In genomic region chr1:248863011-248863881, GRCh38 we compare ENCODE assay signal across 1 cellular context.
TF ChIP-seq lines count a peak whose summit lies in the region.

No MANE protein-coding gene starts in this region.

TF ChIP-seq in HepG2, 621 proteins besides CTCF, POLR2A, EP300 and RAD21 (continued from another document and continues in another):
- TF ChIP-seq, protein P1, sequence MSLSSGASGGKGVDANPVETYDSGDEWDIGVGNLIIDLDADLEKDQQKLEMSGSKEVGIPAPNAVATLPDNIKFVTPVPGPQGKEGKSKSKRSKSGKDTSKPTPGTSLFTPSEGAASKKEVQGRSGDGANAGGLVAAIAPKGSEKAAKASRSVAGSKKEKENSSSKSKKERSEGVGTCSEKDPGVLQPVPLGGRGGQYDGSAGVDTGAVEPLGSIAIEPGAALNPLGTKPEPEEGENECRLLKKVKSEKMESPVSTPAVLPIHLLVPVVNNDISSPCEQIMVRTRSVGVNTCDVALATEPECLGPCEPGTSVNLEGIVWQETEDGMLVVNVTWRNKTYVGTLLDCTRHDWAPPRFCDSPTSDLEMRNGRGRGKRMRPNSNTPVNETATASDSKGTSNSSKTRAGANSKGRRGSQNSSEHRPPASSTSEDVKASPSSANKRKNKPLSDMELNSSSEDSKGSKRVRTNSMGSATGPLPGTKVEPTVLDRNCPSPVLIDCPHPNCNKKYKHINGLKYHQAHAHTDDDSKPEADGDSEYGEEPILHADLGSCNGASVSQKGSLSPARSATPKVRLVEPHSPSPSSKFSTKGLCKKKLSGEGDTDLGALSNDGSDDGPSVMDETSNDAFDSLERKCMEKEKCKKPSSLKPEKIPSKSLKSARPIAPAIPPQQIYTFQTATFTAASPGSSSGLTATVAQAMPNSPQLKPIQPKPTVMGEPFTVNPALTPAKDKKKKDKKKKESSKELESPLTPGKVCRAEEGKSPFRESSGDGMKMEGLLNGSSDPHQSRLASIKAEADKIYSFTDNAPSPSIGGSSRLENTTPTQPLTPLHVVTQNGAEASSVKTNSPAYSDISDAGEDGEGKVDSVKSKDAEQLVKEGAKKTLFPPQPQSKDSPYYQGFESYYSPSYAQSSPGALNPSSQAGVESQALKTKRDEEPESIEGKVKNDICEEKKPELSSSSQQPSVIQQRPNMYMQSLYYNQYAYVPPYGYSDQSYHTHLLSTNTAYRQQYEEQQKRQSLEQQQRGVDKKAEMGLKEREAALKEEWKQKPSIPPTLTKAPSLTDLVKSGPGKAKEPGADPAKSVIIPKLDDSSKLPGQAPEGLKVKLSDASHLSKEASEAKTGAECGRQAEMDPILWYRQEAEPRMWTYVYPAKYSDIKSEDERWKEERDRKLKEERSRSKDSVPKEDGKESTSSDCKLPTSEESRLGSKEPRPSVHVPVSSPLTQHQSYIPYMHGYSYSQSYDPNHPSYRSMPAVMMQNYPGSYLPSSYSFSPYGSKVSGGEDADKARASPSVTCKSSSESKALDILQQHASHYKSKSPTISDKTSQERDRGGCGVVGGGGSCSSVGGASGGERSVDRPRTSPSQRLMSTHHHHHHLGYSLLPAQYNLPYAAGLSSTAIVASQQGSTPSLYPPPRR (CRISPR knock-in tag; IDR thresholded peaks at IDR 0.05; ENCODE audit: borderline replicate concordance), result no peak; the same call in 1 of the 2 replicates
- TF ChIP-seq EED (CRISPR knock-in tag; IDR thresholded peaks at IDR 0.05) (peak; percentile 84; the same call in 1 of the 2 replicates), ZZZ3 (CRISPR knock-in tag; IDR thresholded peaks at IDR 0.05; ENCODE audit: borderline replicate concordance) (no peak), ZNF580 (CRISPR knock-in tag; IDR thresholded peaks at IDR 0.05; ENCODE audit: borderline replicate concordance, low read depth) (peak; percentile 33; the same call in 1 of the 2 replicates), HNRNPUL1 (IDR thresholded peaks at IDR 0.05; ENCODE audit: low read depth, low read length) (no peak), ZNF235 (CRISPR knock-in tag; IDR thresholded peaks at IDR 0.05; ENCODE audit: borderline replicate concordance) (no peak), RNF2 (conservative IDR thresholded peaks at IDR 0.05; ENCODE audit: low read depth) (0 out of 2 replicates have a peak, but pooled peaks have one; percentile 20), ETV6 (CRISPR knock-in tag; conservative IDR thresholded peaks at IDR 0.05) (no peak), PLRG1 (conservative IDR thresholded peaks at IDR 0.05) (no peak), ZNF383 (CRISPR knock-in tag; IDR thresholded peaks at IDR 0.05; ENCODE audit: borderline replicate concordance) (no peak), SYNCRIP (IDR thresholded peaks at IDR 0.05; ENCODE audit: insufficient read depth, low read depth, low read length) (no peak), ZNF160 (CRISPR knock-in tag; IDR thresholded peaks at IDR 0.05) (peak; percentile 67), ETV5 (CRISPR knock-in tag; IDR thresholded peaks at IDR 0.05; ENCODE audit: borderline replicate concordance) (no peak), MEF2D (CRISPR knock-in tag; IDR thresholded peaks at IDR 0.05) (peak; percentile 71; the same call in 1 of the 2 replicates), PHF5A (CRISPR knock-in tag; IDR thresholded peaks at IDR 0.05; ENCODE audit: low read depth, unreplicated experiment) (no peak), IRX3 (CRISPR knock-in tag; IDR thresholded peaks at IDR 0.05; ENCODE audit: borderline replicate concordance, low read depth) (no peak), RXRB (CRISPR knock-in tag; IDR thresholded peaks at IDR 0.05; ENCODE audit: borderline replicate concordance) (0 out of 2 replicates have a peak, but pooled peaks have one; percentile 16), ZNF740 (CRISPR knock-in tag; IDR thresholded peaks at IDR 0.05) (no peak), U2AF1 (optimal IDR thresholded peaks at IDR 0.05; ENCODE audit: low read depth, low read length) (no peak), HNF4G (IDR thresholded peaks at IDR 0.05; ENCODE audit: borderline replicate concordance, low read depth, low read length) (peak; percentile 57), HNF4G (CRISPR knock-in tag; IDR thresholded peaks at IDR 0.05; ENCODE audit: borderline replicate concordance, low read depth) (no peak; the same call in 1 of the 2 replicates), TAF1 (CRISPR knock-in tag; IDR thresholded peaks at IDR 0.05) (peak; percentile 83), ZNF331 (CRISPR knock-in tag; IDR thresholded peaks at IDR 0.05) (no peak), ZNF30 (CRISPR knock-in tag; IDR thresholded peaks at IDR 0.05) (no peak), SNAI1 (CRISPR knock-in tag; IDR thresholded peaks at IDR 0.05; ENCODE audit: borderline replicate concordance) (no peak), SRY (CRISPR knock-in tag; IDR thresholded peaks at IDR 0.05) (peak; percentile 80; the same call in 1 of the 2 replicates), NONO (IDR thresholded peaks at IDR 0.05) (no peak), NONO (CRISPR knock-in tag; conservative IDR thresholded peaks at IDR 0.05) (peak; percentile 65; the same call in 1 of the 2 replicates), BCL6 (CRISPR knock-in tag; IDR thresholded peaks at IDR 0.05) (peak; percentile 5; the same call in 1 of the 2 replicates), ZNF180 (CRISPR knock-in tag; IDR thresholded peaks at IDR 0.05; ENCODE audit: borderline replicate concordance, low read depth) (no peak), RFX3 (CRISPR knock-in tag; IDR thresholded peaks at IDR 0.05) (no peak), FUBP1 (CRISPR knock-in tag; IDR thresholded peaks at IDR 0.05; ENCODE audit: borderline replicate concordance) (no peak), SIN3A (IDR thresholded peaks at IDR 0.05; ENCODE audit: borderline replicate concordance, low read depth, low read length) (0 out of 2 replicates have a peak, but pooled peaks have one; percentile 58), ZNF589 (CRISPR knock-in tag; conservative IDR thresholded peaks at IDR 0.05) (no peak), FIP1L1 (IDR thresholded peaks at IDR 0.05; ENCODE audit: borderline replicate concordance, insufficient read depth, low read depth, low read length) (no peak), HMG20B (CRISPR knock-in tag; conservative IDR thresholded peaks at IDR 0.05) (no peak), ZNF282 (IDR thresholded peaks at IDR 0.05; ENCODE audit: partially characterized antibody) (no peak)
- TF ChIP-seq, protein P2, sequence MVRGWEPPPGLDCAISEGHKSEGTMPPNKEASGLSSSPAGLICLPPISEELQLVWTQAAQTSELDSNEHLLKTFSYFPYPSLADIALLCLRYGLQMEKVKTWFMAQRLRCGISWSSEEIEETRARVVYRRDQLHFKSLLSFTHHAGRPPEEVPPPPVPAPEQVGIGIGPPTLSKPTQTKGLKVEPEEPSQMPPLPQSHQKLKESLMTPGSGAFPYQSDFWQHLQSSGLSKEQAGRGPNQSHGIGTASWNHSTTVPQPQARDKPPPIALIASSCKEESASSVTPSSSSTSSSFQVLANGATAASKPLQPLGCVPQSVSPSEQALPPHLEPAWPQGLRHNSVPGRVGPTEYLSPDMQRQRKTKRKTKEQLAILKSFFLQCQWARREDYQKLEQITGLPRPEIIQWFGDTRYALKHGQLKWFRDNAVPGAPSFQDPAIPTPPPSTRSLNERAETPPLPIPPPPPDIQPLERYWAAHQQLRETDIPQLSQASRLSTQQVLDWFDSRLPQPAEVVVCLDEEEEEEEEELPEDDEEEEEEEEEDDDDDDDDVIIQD (CRISPR knock-in tag; IDR thresholded peaks at IDR 0.05; ENCODE audit: low read depth), result no peak
- TF ChIP-seq, protein P3, sequence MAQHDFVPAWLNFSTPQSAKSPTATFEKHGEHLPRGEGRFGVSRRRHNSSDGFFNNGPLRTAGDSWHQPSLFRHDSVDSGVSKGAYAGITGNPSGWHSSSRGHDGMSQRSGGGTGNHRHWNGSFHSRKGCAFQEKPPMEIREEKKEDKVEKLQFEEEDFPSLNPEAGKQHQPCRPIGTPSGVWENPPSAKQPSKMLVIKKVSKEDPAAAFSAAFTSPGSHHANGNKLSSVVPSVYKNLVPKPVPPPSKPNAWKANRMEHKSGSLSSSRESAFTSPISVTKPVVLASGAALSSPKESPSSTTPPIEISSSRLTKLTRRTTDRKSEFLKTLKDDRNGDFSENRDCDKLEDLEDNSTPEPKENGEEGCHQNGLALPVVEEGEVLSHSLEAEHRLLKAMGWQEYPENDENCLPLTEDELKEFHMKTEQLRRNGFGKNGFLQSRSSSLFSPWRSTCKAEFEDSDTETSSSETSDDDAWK (CRISPR knock-in tag; IDR thresholded peaks at IDR 0.05), result no peak
- TF ChIP-seq, protein P4, sequence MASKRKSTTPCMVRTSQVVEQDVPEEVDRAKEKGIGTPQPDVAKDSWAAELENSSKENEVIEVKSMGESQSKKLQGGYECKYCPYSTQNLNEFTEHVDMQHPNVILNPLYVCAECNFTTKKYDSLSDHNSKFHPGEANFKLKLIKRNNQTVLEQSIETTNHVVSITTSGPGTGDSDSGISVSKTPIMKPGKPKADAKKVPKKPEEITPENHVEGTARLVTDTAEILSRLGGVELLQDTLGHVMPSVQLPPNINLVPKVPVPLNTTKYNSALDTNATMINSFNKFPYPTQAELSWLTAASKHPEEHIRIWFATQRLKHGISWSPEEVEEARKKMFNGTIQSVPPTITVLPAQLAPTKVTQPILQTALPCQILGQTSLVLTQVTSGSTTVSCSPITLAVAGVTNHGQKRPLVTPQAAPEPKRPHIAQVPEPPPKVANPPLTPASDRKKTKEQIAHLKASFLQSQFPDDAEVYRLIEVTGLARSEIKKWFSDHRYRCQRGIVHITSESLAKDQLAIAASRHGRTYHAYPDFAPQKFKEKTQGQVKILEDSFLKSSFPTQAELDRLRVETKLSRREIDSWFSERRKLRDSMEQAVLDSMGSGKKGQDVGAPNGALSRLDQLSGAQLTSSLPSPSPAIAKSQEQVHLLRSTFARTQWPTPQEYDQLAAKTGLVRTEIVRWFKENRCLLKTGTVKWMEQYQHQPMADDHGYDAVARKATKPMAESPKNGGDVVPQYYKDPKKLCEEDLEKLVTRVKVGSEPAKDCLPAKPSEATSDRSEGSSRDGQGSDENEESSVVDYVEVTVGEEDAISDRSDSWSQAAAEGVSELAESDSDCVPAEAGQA (IDR thresholded peaks at IDR 0.05; ENCODE audit: low read depth), result no peak
- TF ChIP-seq, protein P4 (CRISPR knock-in tag; IDR thresholded peaks at IDR 0.05; ENCODE audit: borderline replicate concordance), result no peak
- TF ChIP-seq, protein P5, sequence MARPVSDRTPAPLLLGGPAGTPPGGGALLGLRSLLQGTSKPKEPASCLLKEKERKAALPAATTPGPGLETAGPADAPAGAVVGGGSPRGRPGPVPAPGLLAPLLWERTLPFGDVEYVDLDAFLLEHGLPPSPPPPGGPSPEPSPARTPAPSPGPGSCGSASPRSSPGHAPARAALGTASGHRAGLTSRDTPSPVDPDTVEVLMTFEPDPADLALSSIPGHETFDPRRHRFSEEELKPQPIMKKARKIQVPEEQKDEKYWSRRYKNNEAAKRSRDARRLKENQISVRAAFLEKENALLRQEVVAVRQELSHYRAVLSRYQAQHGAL (CRISPR knock-in tag; IDR thresholded peaks at IDR 0.05; ENCODE audit: not compliant biosample characterization), result no peak
- TF ChIP-seq, protein P6, sequence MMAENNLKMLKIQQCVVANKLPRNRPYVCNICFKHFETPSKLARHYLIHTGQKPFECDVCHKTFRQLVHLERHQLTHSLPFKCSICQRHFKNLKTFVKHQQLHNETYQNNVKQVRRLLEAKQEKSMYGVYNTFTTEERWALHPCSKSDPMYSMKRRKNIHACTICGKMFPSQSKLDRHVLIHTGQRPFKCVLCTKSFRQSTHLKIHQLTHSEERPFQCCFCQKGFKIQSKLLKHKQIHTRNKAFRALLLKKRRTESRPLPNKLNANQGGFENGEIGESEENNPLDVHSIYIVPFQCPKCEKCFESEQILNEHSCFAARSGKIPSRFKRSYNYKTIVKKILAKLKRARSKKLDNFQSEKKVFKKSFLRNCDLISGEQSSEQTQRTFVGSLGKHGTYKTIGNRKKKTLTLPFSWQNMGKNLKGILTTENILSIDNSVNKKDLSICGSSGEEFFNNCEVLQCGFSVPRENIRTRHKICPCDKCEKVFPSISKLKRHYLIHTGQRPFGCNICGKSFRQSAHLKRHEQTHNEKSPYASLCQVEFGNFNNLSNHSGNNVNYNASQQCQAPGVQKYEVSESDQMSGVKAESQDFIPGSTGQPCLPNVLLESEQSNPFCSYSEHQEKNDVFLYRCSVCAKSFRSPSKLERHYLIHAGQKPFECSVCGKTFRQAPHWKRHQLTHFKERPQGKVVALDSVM (CRISPR knock-in tag; IDR thresholded peaks at IDR 0.05), result peak; percentile 70
